1 cellular context compared by ENCODE assay signal in genomic region chr9:94166237-94167054, GRCh38.
A peak's percentile ranks its signal among the peaks of the same experiment; 100 is the strongest.
TF ChIP-seq lines count a peak whose summit lies in the region.

No MANE protein-coding gene starts in this region.

TF ChIP-seq in HepG2, 621 proteins besides CTCF, POLR2A, EP300 and RAD21 (continued from another document and continues in another):
- no peak for TF ChIP-seq RNF219 (CRISPR knock-in tag; IDR thresholded peaks at IDR 0.05)
- TF ChIP-seq RBM22 (optimal IDR thresholded peaks at IDR 0.05; ENCODE audit: low read length), result no peak
- TF ChIP-seq ZNF383 (CRISPR knock-in tag; IDR thresholded peaks at IDR 0.05; ENCODE audit: borderline replicate concordance), result no peak
- no peak for TF ChIP-seq ATF3 (CRISPR knock-in tag; IDR thresholded peaks at IDR 0.05)
- TF ChIP-seq GFI1 (CRISPR knock-in tag; IDR thresholded peaks at IDR 0.05; ENCODE audit: borderline replicate concordance), result peak; percentile 50; the same call in 1 of the 2 replicates
- no peak for TF ChIP-seq ZZZ3 (CRISPR knock-in tag; IDR thresholded peaks at IDR 0.05; ENCODE audit: borderline replicate concordance)
- no peak for TF ChIP-seq TBX3 (IDR thresholded peaks at IDR 0.05; ENCODE audit: borderline replicate concordance)
- no peak for TF ChIP-seq ZNF691 (CRISPR knock-in tag; IDR thresholded peaks at IDR 0.05; ENCODE audit: borderline replicate concordance, low read depth)
- TF ChIP-seq RFX1 (IDR thresholded peaks at IDR 0.05), result no peak
- peak; percentile 25; the same call in 1 of the 2 replicates for TF ChIP-seq HCFC1 (IDR thresholded peaks at IDR 0.05; ENCODE audit: low read depth, low read length)
- TF ChIP-seq KLF9 (CRISPR knock-in tag; IDR thresholded peaks at IDR 0.05; ENCODE audit: low read depth), result 0 out of 2 replicates have a peak, but pooled peaks have one; percentile 40
- TF ChIP-seq ELF4 (CRISPR knock-in tag; IDR thresholded peaks at IDR 0.05; ENCODE audit: borderline replicate concordance), result no peak
- no peak; the same call in 1 of the 2 replicates for TF ChIP-seq MED1 (CRISPR knock-in tag; IDR thresholded peaks at IDR 0.05)
- peak; percentile 25; the same call in 1 of the 2 replicates for TF ChIP-seq POGZ (CRISPR knock-in tag; IDR thresholded peaks at IDR 0.05)
- 0 out of 2 replicates have a peak, but pooled peaks have one; percentile 29 for TF ChIP-seq TARDBP (CRISPR knock-in tag; IDR thresholded peaks at IDR 0.05)
- peak; percentile 13; the same call in 1 of the 2 replicates for TF ChIP-seq ZNF329 (CRISPR knock-in tag; IDR thresholded peaks at IDR 0.05; ENCODE audit: low read depth)
- peak; percentile 89 for TF ChIP-seq TEAD3 (CRISPR knock-in tag; optimal IDR thresholded peaks at IDR 0.05; ENCODE audit: borderline replicate concordance)
- TF ChIP-seq ZSCAN29 (CRISPR knock-in tag; conservative IDR thresholded peaks at IDR 0.05), result no peak
- TF ChIP-seq HDAC6 (IDR thresholded peaks at IDR 0.05; ENCODE audit: low read depth, low read length), result no peak
- no peak for TF ChIP-seq ZNF335 (CRISPR knock-in tag; IDR thresholded peaks at IDR 0.05)
- TF ChIP-seq ZNF432 (CRISPR knock-in tag; IDR thresholded peaks at IDR 0.05; ENCODE audit: borderline replicate concordance), result no peak
- TF ChIP-seq HMGXB3 (CRISPR knock-in tag; IDR thresholded peaks at IDR 0.05; ENCODE audit: borderline replicate concordance), result no peak; the same call in 1 of the 2 replicates
- TF ChIP-seq ZNF142 (CRISPR knock-in tag; IDR thresholded peaks at IDR 0.05), result peak; percentile 98
- TF ChIP-seq ZBTB33 (CRISPR knock-in tag; IDR thresholded peaks at IDR 0.05), result no peak
- TF ChIP-seq KLF16 (CRISPR knock-in tag; IDR thresholded peaks at IDR 0.05), result peak in 1 of 2 experiments; percentile 15; a peak in 1 of 4 replicates
- TF ChIP-seq LRRFIP1 (CRISPR knock-in tag; conservative IDR thresholded peaks at IDR 0.05), result no peak
- no peak for TF ChIP-seq ELK4 (CRISPR knock-in tag; IDR thresholded peaks at IDR 0.05; ENCODE audit: borderline replicate concordance)
- TF ChIP-seq SKIL (CRISPR knock-in tag; IDR thresholded peaks at IDR 0.05; ENCODE audit: borderline replicate concordance), result 0 out of 2 replicates have a peak, but pooled peaks have one; percentile 9
- TF ChIP-seq ZNF10 (CRISPR knock-in tag; IDR thresholded peaks at IDR 0.05; ENCODE audit: borderline replicate concordance, low read depth), result no peak
